15 cellular contexts compared by ENCODE assay signal in the genomic region with DNA sequence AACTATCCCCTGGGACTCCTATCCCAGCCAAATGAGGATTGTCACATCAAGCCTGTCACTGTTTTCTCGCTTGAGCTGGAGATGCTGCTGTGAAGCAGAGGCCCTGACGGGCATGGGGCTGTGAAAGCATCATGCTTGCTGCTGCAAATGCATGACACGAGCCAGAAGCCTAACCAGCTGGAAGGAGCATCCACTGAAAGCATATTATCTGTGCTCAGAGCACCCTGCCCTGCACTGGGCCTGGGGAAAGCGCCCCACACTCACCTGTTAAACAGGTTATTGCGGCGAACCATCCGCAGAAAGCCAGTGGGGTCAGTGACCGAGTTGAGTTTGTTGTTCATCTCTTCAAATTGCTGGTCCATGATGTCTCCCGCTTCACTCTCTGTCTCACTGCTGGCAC.
DNase-seq lines count a peak whose midpoint lies in the region; ATAC-seq and TF ChIP-seq lines count a peak whose summit lies in the region.
"Had no signal": no experiment of that assay in that cellular context is flagged by ENCODE, and none has a peak within 500 bp of the region (broad histone marks: within the 10 kb centered on the region; RNA-seq: fewer than 3 reads in every experiment).

No MANE protein-coding gene starts in this region.

- H3K4me3 ChIP-seq in heart right ventricle (no peak overlapping the region), esophagus muscularis mucosa (no peak overlapping the region), uterus (no peak overlapping the region)

- H3K4me1 Mint-ChIP-seq in osteocyte (ENCODE audit: unreplicated experiment) = peaks cover 26% of the 10 kb centered on the region
- H3K4me1 Mint-ChIP-seq in type B pancreatic cell (ENCODE audit: unreplicated experiment) = peaks cover 39% of the 10 kb centered on the region
- H3K4me1 Mint-ChIP-seq: activated B cell treated with CpG ODN at 0.5 μM for 24 hours had no signal

- ATAC-seq in heart right ventricle (no peak), left ventricle myocardium superior (no peak), GM21528 (IDR thresholded peaks at IDR 0.05; ENCODE audit: low FRiP score, unreplicated experiment) (no peak)
- ATAC-seq: naive thymus-derived CD8-positive, alpha-beta T cell; stimulated activated naive CD8-positive, alpha-beta T cell treated with anti-CD3 and anti-CD28 coated beads, Interleukin-15, amount 100 ng/mL, for 72 hours had no signal

- H3K27ac ChIP-seq in heart right ventricle (peak overlapping the region; percentile 17 to 79 (median 67)), esophagus muscularis mucosa (replicated peaks in 1 of 4) (peak overlapping the region; percentile 41 to 49 (median 48)), uterus (peak overlapping the region; percentile 49 to 61)

- WGBS in heart right ventricle, 2 donors = 92 to 95% methylated on average over 9 of the region's 9 CpGs
- 83% methylated on average over 8 of the region's 9 CpGs for WGBS in esophagus muscularis mucosa

- H3K9me3 Mint-ChIP-seq in osteocyte (ENCODE audit: unreplicated experiment) (no peaks in the 10 kb centered on the region), type B pancreatic cell (no peaks in the 10 kb centered on the region)
- H3K9me3 Mint-ChIP-seq: activated B cell treated with CpG ODN at 0.5 μM for 24 hours; activated naive CD4-positive, alpha-beta T cell treated with anti-CD3 and anti-CD28 coated beads, Interleukin-2, amount 50 U/mL, for 24 hours; naive thymus-derived CD8-positive, alpha-beta T cell; stimulated activated naive CD8-positive, alpha-beta T cell treated with anti-CD3 and anti-CD28 coated beads, Interleukin-15, amount 100 ng/mL, for 72 hours had no signal

- TF ChIP-seq POLR2A in esophagus muscularis mucosa (IDR thresholded peaks at IDR 0.05; ENCODE audit: low read depth) (no peak), uterus (IDR thresholded peaks at IDR 0.05) (no peak)

- H3K27ac Mint-ChIP-seq in osteocyte (ENCODE audit: unreplicated experiment) = no peak overlapping the region
- no peak overlapping the region for H3K27ac Mint-ChIP-seq in type B pancreatic cell
- H3K27ac Mint-ChIP-seq: activated B cell treated with CpG ODN at 0.5 μM for 24 hours; activated naive CD4-positive, alpha-beta T cell treated with anti-CD3 and anti-CD28 coated beads, Interleukin-2, amount 50 U/mL, for 24 hours; naive thymus-derived CD8-positive, alpha-beta T cell had no signal

- TF ChIP-seq CTCF in heart right ventricle (IDR thresholded peaks at IDR 0.05) = no peak
- TF ChIP-seq CTCF in esophagus muscularis mucosa (IDR thresholded peaks at IDR 0.05) = no peak
- TF ChIP-seq CTCF in osteocyte (IDR thresholded peaks at IDR 0.05) = no peak
- TF ChIP-seq CTCF in uterus (IDR thresholded peaks at IDR 0.05) = no peak
- TF ChIP-seq CTCF in type B pancreatic cell (conservative IDR thresholded peaks at IDR 0.05) = no peak

- H3K27me3 ChIP-seq in heart right ventricle (no peaks in the 10 kb centered on the region), esophagus muscularis mucosa (no peaks in the 10 kb centered on the region), uterus (no peaks in the 10 kb centered on the region)

- H3K27me3 Mint-ChIP-seq in osteocyte (ENCODE audit: unreplicated experiment) (no peaks in the 10 kb centered on the region), type B pancreatic cell (no peaks in the 10 kb centered on the region)
- H3K27me3 Mint-ChIP-seq: activated naive CD4-positive, alpha-beta T cell treated with anti-CD3 and anti-CD28 coated beads, Interleukin-2, amount 50 U/mL, for 24 hours had no signal

- intact Hi-C loops in heart right ventricle (cut with DNase I) (loop anchor here in 6 of 10 donors (10.0 kb wide), 5 partner anchors 85 to 1005 kb away; no protein-coding TSS in a partner anchor), left ventricle myocardium superior (cut with micrococcal nuclease) (loop anchor here (10.0 kb wide), 1 partner anchor 565 kb away; no protein-coding TSS in a partner anchor), esophagus muscularis mucosa (cut with DNase I) (loop anchor here (10.0 kb wide), 2 partner anchors 415 to 795 kb away; no protein-coding TSS in a partner anchor), uterus (cut with DNase I; ENCODE audit: low total_unique reads) (no loop called here)

- H3K36me3 Mint-ChIP-seq in osteocyte (ENCODE audit: unreplicated experiment) (no peaks in the 10 kb centered on the region), type B pancreatic cell (no peaks in the 10 kb centered on the region)
- H3K36me3 Mint-ChIP-seq: activated naive CD4-positive, alpha-beta T cell treated with anti-CD3 and anti-CD28 coated beads, Interleukin-2, amount 50 U/mL, for 24 hours had no signal

- H3K4me3 Mint-ChIP-seq in osteocyte (ENCODE audit: unreplicated experiment) = no peak overlapping the region
- no peak overlapping the region for H3K4me3 Mint-ChIP-seq in type B pancreatic cell
- H3K4me3 Mint-ChIP-seq: activated B cell treated with CpG ODN at 0.5 μM for 24 hours; activated naive CD4-positive, alpha-beta T cell treated with anti-CD3 and anti-CD28 coated beads, Interleukin-2, amount 50 U/mL, for 24 hours; naive thymus-derived CD8-positive, alpha-beta T cell; stimulated activated naive CD8-positive, alpha-beta T cell treated with anti-CD3 and anti-CD28 coated beads, Interleukin-15, amount 100 ng/mL, for 72 hours had no signal

- TF ChIP-seq EP300 in esophagus muscularis mucosa (IDR thresholded peaks at IDR 0.05) = no peak

- no peaks in the 10 kb centered on the region for H3K9me3 ChIP-seq in heart right ventricle
- no peaks in the 10 kb centered on the region for H3K9me3 ChIP-seq in esophagus muscularis mucosa
- no peaks in the 10 kb centered on the region for H3K9me3 ChIP-seq in uterus

- H3K4me1 ChIP-seq in heart right ventricle = peaks cover 21 to 76% (median 50%) of the 10 kb centered on the region in 9 donors
- peaks cover 52 to 66% (median 59%) of the 10 kb centered on the region in 4 donors for H3K4me1 ChIP-seq in esophagus muscularis mucosa
- peaks cover 3 to 6% of the 10 kb centered on the region in 2 donors for H3K4me1 ChIP-seq in uterus

- peaks cover 0 to 30% (median 0%) of the 10 kb centered on the region in 9 donors for H3K36me3 ChIP-seq in heart right ventricle
- H3K36me3 ChIP-seq in esophagus muscularis mucosa = peaks cover 0 to 9% (median 0%) of the 10 kb centered on the region in 4 donors
- no peaks in the 10 kb centered on the region for H3K36me3 ChIP-seq in uterus

- no peak for DNase-seq in heart right ventricle
- DNase-seq in left ventricle myocardium superior = no peak
- DNase-seq in esophagus muscularis mucosa (ENCODE audit: extremely low spot score) = no peak
- DNase-seq in osteocyte (ENCODE audit: extremely low spot score, unreplicated experiment) = peak; percentile 64
- no peak for DNase-seq in uterus
- DNase-seq in type B pancreatic cell (ENCODE audit: extremely low spot score, unreplicated experiment) = no peak
- DNase-seq in NCI-H510A treated with DMSO at 0.1 percent for 48 hours (lab: John Stamatoyannopoulos, UW) = no peak
- DNase-seq: activated B cell treated with CpG ODN at 0.5 μM for 24 hours; central memory CD4-positive, alpha-beta T cell; GOT3; MM.1S; naive thymus-derived CD8-positive, alpha-beta T cell; stimulated activated naive CD8-positive, alpha-beta T cell treated with anti-CD3 and anti-CD28 coated beads, Interleukin-15, amount 100 ng/mL, for 72 hours had no signal
